In the genomic region with DNA sequence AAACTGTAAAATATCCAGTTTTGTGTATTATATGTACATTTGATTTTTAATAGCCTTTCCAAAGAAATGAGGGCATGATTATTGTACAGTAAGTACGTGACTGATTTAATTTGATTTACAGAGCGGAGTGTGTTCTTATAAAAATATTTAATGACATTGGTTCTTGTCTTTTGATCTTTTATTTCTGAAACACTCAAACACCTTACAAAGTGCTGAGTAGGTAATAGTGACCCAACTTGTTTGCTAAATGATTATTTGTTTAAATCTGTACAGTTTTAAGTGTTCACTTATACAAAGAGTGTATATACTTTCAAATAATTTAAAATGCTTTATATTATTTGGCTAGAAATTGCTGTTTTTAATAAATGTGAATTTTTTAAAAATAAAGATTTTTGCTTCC, we compare ENCODE assay signal across 1 cellular context.
TF ChIP-seq lines count a peak whose summit lies in the region.

No MANE protein-coding gene starts in this region.

TF ChIP-seq in IMR-90, 13 proteins besides CTCF, POLR2A, EP300 and RAD21:
- TF ChIP-seq MAFK (IDR thresholded peaks at IDR 0.05; ENCODE audit: low read depth, low read length) (peak; percentile 34), CHD1 (IDR thresholded peaks at IDR 0.05; ENCODE audit: low read depth, low read length) (no peak)
